ENCODE assay signal across 11 cellular contexts in the genomic region with DNA sequence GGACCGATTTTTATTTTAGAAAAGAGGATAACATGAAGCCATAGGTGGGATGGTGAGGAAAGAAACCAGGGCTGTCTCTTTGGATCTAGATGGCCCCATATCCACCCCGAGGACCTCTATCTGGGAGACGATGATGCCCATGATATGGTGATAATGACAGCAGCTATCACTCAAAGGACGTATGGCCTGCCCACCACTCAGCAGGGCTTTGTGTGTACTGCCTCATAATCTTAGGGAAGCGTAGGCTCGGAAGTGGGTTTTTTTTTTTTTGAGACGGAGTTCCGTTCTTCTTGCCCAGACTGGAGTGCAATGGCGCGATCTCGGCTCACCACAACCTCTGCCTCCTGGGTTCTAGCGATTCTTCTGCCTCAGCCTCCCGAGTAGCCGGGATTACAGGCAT. TPM values are rescaled to one million over a fixed set of nuclear protein-coding genes. Genes with fewer than 3 reads are reported as not detected.
DNase-seq lines count a peak whose midpoint lies in the region; ATAC-seq, FAIRE-seq and TF ChIP-seq lines count a peak whose summit lies in the region.
"Had no signal": no experiment of that assay in that cellular context is flagged by ENCODE, and none has a peak within 500 bp of the region (broad histone marks: within the 10 kb centered on the region; RNA-seq: fewer than 3 reads in every experiment).

No MANE protein-coding gene starts in this region.

- BruUV-seq in HepG2 (replicated peaks; lab: Mats Ljungman, UMichigan), result no TSS peak

- TF ChIP-seq POLR2A in HepG2 (IDR thresholded peaks at IDR 0.05; ENCODE audit: insufficient read depth in 1 of 2, low read depth in 2 of 2, low read length in 2 of 2), result no peak

- in situ Hi-C loops in HepG2 (cut with HindIII; ENCODE audit: extremely low pct_ligation_motif_present, low pct_unique_long_range_greater_than_20kb), result loop anchor here (5.0 to 25.0 kb wide), 3 partner anchors 105 to 680 kb away; no protein-coding TSS in a partner anchor

- H3K36me3 Mint-ChIP-seq in activated naive CD4-positive, alpha-beta T cell treated with anti-CD3 and anti-CD28 coated beads for 36 hours (ENCODE audit: low read depth), result peaks cover 13% of the 10 kb centered on the region
- peaks cover 4% of the 10 kb centered on the region for H3K36me3 Mint-ChIP-seq in activated CD8-positive, alpha-beta T cell treated with anti-CD3 and anti-CD28 coated beads for 36 hours (ENCODE audit: low read depth)

- no peaks in the 10 kb centered on the region for H3K27me3 Mint-ChIP-seq in activated naive CD4-positive, alpha-beta T cell treated with anti-CD3 and anti-CD28 coated beads for 36 hours (ENCODE audit: low read depth)
- H3K27me3 Mint-ChIP-seq in activated CD8-positive, alpha-beta T cell treated with anti-CD3 and anti-CD28 coated beads for 36 hours, result no peaks in the 10 kb centered on the region

- CTCF ChIA-PET in activated naive CD4-positive, alpha-beta T cell treated with anti-CD3 and anti-CD28 coated beads for 36 hours (lab: Charles Lee), result interaction anchor here (0.6 to 13.3 kb wide), 16 partner anchors 9 to 265 kb away, joined by 3 to 296 read pairs (median 14); partner anchors contain the start of genes BYSL, CCND3, MED20 and PRICKLE4
- CTCF ChIA-PET in activated CD8-positive, alpha-beta T cell treated with anti-CD3 and anti-CD28 coated beads for 36 hours (lab: Charles Lee), result interaction anchor here (0.8 to 15.2 kb wide), 18 partner anchors 8 to 257 kb away, joined by 3 to 392 read pairs (median 14); partner anchors contain the start of genes BYSL, CCND3, FRS3 and MED20
- CTCF ChIA-PET in HepG2 (lab: Yijun Ruan, JAX; ENCODE audit: low intra/inter-chr PET ratio, low total read pairs), result interaction anchor here (0.9 to 4.0 kb wide), 2 partner anchors 195 to 241 kb away, joined by 3 to 40 read pairs; no protein-coding TSS in a partner anchor

- H3K9me3 Mint-ChIP-seq in activated naive CD4-positive, alpha-beta T cell treated with anti-CD3 and anti-CD28 coated beads for 36 hours, result no peaks in the 10 kb centered on the region
- H3K9me3 Mint-ChIP-seq in activated CD8-positive, alpha-beta T cell treated with anti-CD3 and anti-CD28 coated beads for 36 hours, result no peaks in the 10 kb centered on the region

- H3K36me3 ChIP-seq in stomach smooth muscle (ENCODE audit: control insufficient read depth in 2 of 2, insufficient read depth in 2 of 2, low read length in 2 of 2), result no peaks in the 10 kb centered on the region
- H3K36me3 ChIP-seq in HepG2 (replicated peaks in 1 of 2; ENCODE audit: control insufficient read depth in 1 of 2, insufficient read depth in 2 of 2, low read length in 2 of 2), result no peaks in the 10 kb centered on the region

- H4K20me1 ChIP-seq in HepG2 (ENCODE audit: insufficient read depth, low read length), result no peaks in the 10 kb centered on the region

- peaks cover 79% of the 10 kb centered on the region for H3K4me1 Mint-ChIP-seq in activated naive CD4-positive, alpha-beta T cell treated with anti-CD3 and anti-CD28 coated beads for 36 hours (ENCODE audit: low read depth)
- H3K4me1 Mint-ChIP-seq in activated CD8-positive, alpha-beta T cell treated with anti-CD3 and anti-CD28 coated beads for 36 hours (ENCODE audit: low read depth), result peaks cover 83% of the 10 kb centered on the region

- H3K4me2 ChIP-seq in HepG2 (ENCODE audit: low read depth, low read length), result no peak overlapping the region

- no peak for TF ChIP-seq EP300 in HepG2 (IDR thresholded peaks at IDR 0.05; ENCODE audit: low read depth in 2 of 2, low read length in 2 of 2)
- no peak for TF ChIP-seq EP300 in HepG2 (CRISPR knock-in tag; IDR thresholded peaks at IDR 0.05; ENCODE audit: borderline replicate concordance)

- H3K27ac ChIP-seq in layer of hippocampus (ENCODE audit: low read depth, low read length) (peak overlapping the region; percentile 64), stomach smooth muscle (ENCODE audit: low read length) (peak overlapping the region; percentile 80), HepG2 (ENCODE audit: extremely low read length, insufficient read depth, low read length) (no peak overlapping the region)

- peak; percentile 58 for DNase-seq in activated naive CD4-positive, alpha-beta T cell treated with anti-CD3 and anti-CD28 coated beads for 36 hours
- no peak for DNase-seq in activated naive CD4-positive, alpha-beta T cell (lab: John Stamatoyannopoulos, UW)
- DNase-seq in activated CD8-positive, alpha-beta T cell treated with anti-CD3 and anti-CD28 coated beads for 36 hours, result peak; percentile 65
- DNase-seq in HepG2 (ENCODE audit: low spot score), result no peak
- DNase-seq: effector CD4-positive, alpha-beta T cell had no signal

- no peak for TF ChIP-seq CTCF in activated CD8-positive, alpha-beta T cell treated with anti-CD3 and anti-CD28 coated beads for 36 hours (IDR thresholded peaks at IDR 0.05)
- TF ChIP-seq CTCF in HepG2 (CRISPR knock-in tag; IDR thresholded peaks at IDR 0.05), result no peak

- H3K27me3 ChIP-seq in layer of hippocampus (ENCODE audit: control insufficient read depth, insufficient read depth, low read length) (no peaks in the 10 kb centered on the region), stomach smooth muscle (ENCODE audit: control insufficient read depth in 1 of 2, insufficient read depth in 2 of 2, low read length in 2 of 2) (no peaks in the 10 kb centered on the region), HepG2 (ENCODE audit: control insufficient read depth in 1 of 2, insufficient read depth in 2 of 2, low read length in 2 of 2) (no peaks in the 10 kb centered on the region)

- H3K9ac ChIP-seq in stomach smooth muscle (ENCODE audit: low read length in 2 of 2), result peak overlapping the region; percentile 29 to 39
- H3K9ac ChIP-seq in HepG2 (ENCODE audit: insufficient read depth, low read depth, low read length), result no peak overlapping the region

- peak; percentile 6 for ATAC-seq in activated CD8-positive, alpha-beta T cell treated with anti-CD3 and anti-CD28 coated beads for 36 hours
- ATAC-seq in HepG2, result no peak
- ATAC-seq in GM18511 (IDR thresholded peaks at IDR 0.05; ENCODE audit: unreplicated experiment), result no peak
- no peak for ATAC-seq in HG03460 (IDR thresholded peaks at IDR 0.05; ENCODE audit: unreplicated experiment)
- ATAC-seq: Panc1 had no signal

- no peaks in the 10 kb centered on the region for H3K79me2 ChIP-seq in HepG2 (ENCODE audit: insufficient read depth, low read length)

- H2AFZ ChIP-seq in HepG2 (ENCODE audit: low read length), result no peak overlapping the region

- peak overlapping the region; percentile 29 to 44 for H3K4me3 ChIP-seq in stomach smooth muscle (ENCODE audit: low read length in 2 of 2)
- no peak overlapping the region for H3K4me3 ChIP-seq in HepG2 (replicated peaks in 1 of 3; ENCODE audit: insufficient read depth in 1 of 3, low read depth in 2 of 3, low read length in 3 of 3)
- H3K4me3 ChIP-seq: skin epidermis had no signal

- FAIRE-seq in HepG2 (lab: Jason Lieb, UNC), result no peak

- WGBS in HepG2 (ENCODE audit: low lambda C conversion rate), result 66% methylated on average over 14 of the region's 14 CpGs

- H3K9me3 ChIP-seq in stomach smooth muscle (ENCODE audit: control insufficient read depth in 2 of 2, low read length in 2 of 2) (no peaks in the 10 kb centered on the region), HepG2 (ENCODE audit: low read length) (no peaks in the 10 kb centered on the region)

- POLR2A ChIA-PET in activated CD8-positive, alpha-beta T cell treated with anti-CD3 and anti-CD28 coated beads for 36 hours (lab: Charles Lee), result interaction anchor here (0.6 to 15.4 kb wide), 15 partner anchors 8 to 410 kb away, joined by 3 to 358 read pairs (median 6); partner anchors contain the start of genes BYSL, CCND3, MED20 and TAF8
- POLR2A ChIA-PET in HepG2 (lab: Yijun Ruan, JAX), result no interaction called here

- peak overlapping the region; percentile 75 for H3K4me3 Mint-ChIP-seq in activated naive CD4-positive, alpha-beta T cell treated with anti-CD3 and anti-CD28 coated beads for 36 hours
- peak overlapping the region; percentile 75 for H3K4me3 Mint-ChIP-seq in activated CD8-positive, alpha-beta T cell treated with anti-CD3 and anti-CD28 coated beads for 36 hours

- no peak for TF ChIP-seq RAD21 in HepG2 (CRISPR knock-in tag; IDR thresholded peaks at IDR 0.05)

- peak overlapping the region; percentile 97 for H3K27ac Mint-ChIP-seq in activated naive CD4-positive, alpha-beta T cell treated with anti-CD3 and anti-CD28 coated beads for 36 hours
- H3K27ac Mint-ChIP-seq in activated CD8-positive, alpha-beta T cell treated with anti-CD3 and anti-CD28 coated beads for 36 hours, result peak overlapping the region; percentile 99

- peaks cover 57% of the 10 kb centered on the region for H3K4me1 ChIP-seq in stomach smooth muscle (ENCODE audit: control insufficient read depth, insufficient read depth, low read length)
- peaks cover 37% of the 10 kb centered on the region for H3K4me1 ChIP-seq in HepG2 (ENCODE audit: insufficient read depth, low read length)

- intact Hi-C loops in activated naive CD4-positive, alpha-beta T cell treated with anti-CD3 and anti-CD28 coated beads for 36 hours (cut with micrococcal nuclease), result loop anchor here (10.0 kb wide), 3 partner anchors 337 to 507 kb away; no protein-coding TSS in a partner anchor
- intact Hi-C loops in activated CD8-positive, alpha-beta T cell treated with anti-CD3 and anti-CD28 coated beads for 36 hours (cut with micrococcal nuclease), result loop anchor here (5.0 kb wide), 2 partner anchors 85 to 120 kb away; partner anchors contain the start of genes BYSL and MED20
- intact Hi-C loops in HepG2 (cut with micrococcal nuclease; ENCODE audit: unreplicated experiment), result loop anchor here (5.0 to 10.0 kb wide), 2 partner anchors 317 to 675 kb away; no protein-coding TSS in a partner anchor

RNA-seq across cellular contexts. Expression of gene TAF8, which starts 8.2 kb away (rescaled TPM):
- total RNA-seq in activated naive CD4-positive, alpha-beta T cell treated with anti-CD3 and anti-CD28 coated beads for 36 hours, result 10 to 100 TPM; 67.3 to 68.5 TPM
- 10 to 100 TPM; 40.0 to 42.3 TPM for total RNA-seq in activated CD8-positive, alpha-beta T cell treated with anti-CD3 and anti-CD28 coated beads for 36 hours
- total RNA-seq in HepG2 (2016; rRNA removed; fragmentation: Illumina TruSeq; extraction: Trizol), result 20.2 and 25.2 TPM in 2 replicates
- 5.3 and 5.6 TPM in 2 replicates for total RNA-seq in HepG2 (2016; cell fraction: cytosol; rRNA removed; fragmentation: Illumina TruSeq; extraction: Trizol; ENCODE audit: low read depth)
- 18.4 and 26.1 TPM in 2 replicates for total RNA-seq in HepG2 (2016; cell fraction: insoluble cytoplasmic fraction; rRNA removed; fragmentation: Illumina TruSeq; extraction: Trizol)
- total RNA-seq in HepG2 (2016; cell fraction: membrane; rRNA removed; fragmentation: Illumina TruSeq; extraction: Trizol), result 7.7 and 11.1 TPM in 2 replicates
- 25.6 and 26.1 TPM in 2 replicates for total RNA-seq in HepG2 (2016; cell fraction: nucleus; rRNA removed; fragmentation: Illumina TruSeq; extraction: Trizol)
- 23.8 and 25.8 TPM in 2 replicates for polyA plus RNA-seq in HepG2 (2011; rRNA removed)
- 14.5 and 19.7 TPM in 2 replicates for polyA plus RNA-seq in HepG2 (2011; cell fraction: cytosol; rRNA removed)
- polyA plus RNA-seq in HepG2 (2011; cell fraction: nucleus; rRNA removed), result 30.8 and 36.5 TPM in 2 replicates
- polyA plus RNA-seq in HepG2 (2012), result 8.9 and 11.5 TPM in 2 replicates
- 2.2 and 2.4 TPM in 2 replicates for polyA plus RNA-seq in HepG2 (2016; cell fraction: cytosol; fragmentation: Illumina TruSeq; extraction: Trizol; ENCODE audit: low read depth)
- polyA plus RNA-seq in HepG2 (2016; cell fraction: insoluble cytoplasmic fraction; fragmentation: Illumina TruSeq; extraction: Trizol; ENCODE audit: low read depth), result 11.5 and 15.5 TPM in 2 replicates
- polyA plus RNA-seq in HepG2 (2016; cell fraction: membrane; fragmentation: Illumina TruSeq; extraction: Trizol; ENCODE audit: low read depth), result 2.5 and 3.1 TPM in 2 replicates
- polyA plus RNA-seq in HepG2 (2016; cell fraction: nucleus; fragmentation: Illumina TruSeq; extraction: Trizol; ENCODE audit: insufficient read depth, low read depth), result 23.7 and 26.1 TPM in 2 replicates
- polyA minus RNA-seq in HepG2 (2011; rRNA and poly(A)+ RNA removed; ENCODE audit: low replicate concordance), result 73.6 and 87.5 TPM in 2 replicates
- 12.6 and 13.8 TPM in 2 replicates for polyA minus RNA-seq in HepG2 (2011; cell fraction: cytosol; rRNA and poly(A)+ RNA removed)
- polyA minus RNA-seq in HepG2 (2011; cell fraction: nucleus; rRNA and poly(A)+ RNA removed), result 74.5 and 84.5 TPM in 2 replicates

Comparison
In these comparisons a context has a peak if more than half of its experiments do, and no peak if none do; other contexts are left out.
1. DNase-seq: peak in activated naive CD4-positive, alpha-beta T cell treated with anti-CD3 and anti-CD28 coated beads for 36 hours (single experiment) and activated CD8-positive, alpha-beta T cell treated with anti-CD3 and anti-CD28 coated beads for 36 hours (single experiment); none in activated naive CD4-positive, alpha-beta T cell (0 of 4) and HepG2 (single experiment).
2. H3K4me3 ChIP-seq: peak in stomach smooth muscle (2 of 2); none in HepG2 (0 of 3).